19 cellular contexts compared by ENCODE assay signal in genomic region chr12:113664224-113664681, GRCh38.
"Had no signal": no experiment of that assay in that cellular context is flagged by ENCODE, and none has a peak within 500 bp of the region (broad histone marks: within the 10 kb centered on the region; RNA-seq: fewer than 3 reads in every experiment).

No MANE protein-coding gene starts in this region.

- H3K4me3 Mint-ChIP-seq: activated CD4-positive, alpha-beta T cell treated with anti-CD3 and anti-CD28 coated beads, Interleukin-2, amount 10 ng/mL, durations not matched to agents 24 days and 14 days; activated CD8-positive, alpha-beta T cell treated with anti-CD3 and anti-CD28 coated beads, Interleukin-2, amount 10 ng/mL, durations not matched to agents 7 days and 5 days; activated naive CD8-positive, alpha-beta T cell treated with anti-CD3 and anti-CD28 coated beads for 36 hours; activated T-cell treated with anti-CD3 and anti-CD28 coated beads, Interleukin-2, amount 50 U/mL, for 72 hours; immature natural killer cell; nephron; stimulated activated memory B cell treated with anti-CD40 and anti-IgM and Interleukin-4, amounts not matched to agents 10 μg/mL and 1 μg/mL and 100 μg/mL, for 72 hours had no signal

- H3K36me3 Mint-ChIP-seq: activated naive CD8-positive, alpha-beta T cell treated with anti-CD3 and anti-CD28 coated beads for 36 hours; immature natural killer cell; stimulated activated memory B cell treated with anti-CD40 and anti-IgM and Interleukin-4, amounts not matched to agents 10 μg/mL and 1 μg/mL and 100 μg/mL, for 72 hours had no signal

- H3K4me3 ChIP-seq: body of pancreas, colonic mucosa, esophagus squamous epithelium, ovary, thyroid gland had no signal

- H3K4me1 Mint-ChIP-seq: activated CD4-positive, alpha-beta T cell treated with anti-CD3 and anti-CD28 coated beads, Interleukin-2, amount 10 ng/mL, durations not matched to agents 24 days and 14 days; activated naive CD8-positive, alpha-beta T cell treated with anti-CD3 and anti-CD28 coated beads for 36 hours; immature natural killer cell; nephron; stimulated activated memory B cell treated with anti-CD40 and anti-IgM and Interleukin-4, amounts not matched to agents 10 μg/mL and 1 μg/mL and 100 μg/mL, for 72 hours had no signal

- FAIRE-seq: endothelial cell of umbilical vein had no signal

- ATAC-seq: activated CD8-positive, alpha-beta T cell treated with anti-CD3 and anti-CD28 coated beads, Interleukin-2, amount 10 ng/mL, durations not matched to agents 7 days and 5 days; activated T-cell treated with anti-CD3 and anti-CD28 coated beads, Interleukin-2, amount 50 U/mL, for 72 hours; body of pancreas; stimulated activated memory B cell treated with anti-CD40 and anti-IgM and Interleukin-4, amounts not matched to agents 10 μg/mL and 1 μg/mL and 100 μg/mL, for 72 hours had no signal

- H3K27me3 ChIP-seq: body of pancreas, colonic mucosa, ovary, thyroid gland had no signal

- H3K27ac ChIP-seq: body of pancreas, colonic mucosa, esophagus squamous epithelium, ovary, thyroid gland had no signal

- H3K9me3 Mint-ChIP-seq: activated CD4-positive, alpha-beta T cell treated with anti-CD3 and anti-CD28 coated beads, Interleukin-2, amount 10 ng/mL, durations not matched to agents 24 days and 14 days; activated naive CD8-positive, alpha-beta T cell treated with anti-CD3 and anti-CD28 coated beads for 36 hours; activated T-cell treated with anti-CD3 and anti-CD28 coated beads, Interleukin-2, amount 50 U/mL, for 72 hours; immature natural killer cell; nephron; stimulated activated memory B cell treated with anti-CD40 and anti-IgM and Interleukin-4, amounts not matched to agents 10 μg/mL and 1 μg/mL and 100 μg/mL, for 72 hours had no signal

- H3K36me3 ChIP-seq: colonic mucosa, esophagus squamous epithelium, ovary, thyroid gland had no signal

- H3K9me3 ChIP-seq: body of pancreas, colonic mucosa, esophagus squamous epithelium, ovary, thyroid gland had no signal

- H3K27ac Mint-ChIP-seq: activated CD4-positive, alpha-beta T cell treated with anti-CD3 and anti-CD28 coated beads, Interleukin-2, amount 10 ng/mL, durations not matched to agents 24 days and 14 days; activated CD8-positive, alpha-beta T cell treated with anti-CD3 and anti-CD28 coated beads, Interleukin-2, amount 10 ng/mL, durations not matched to agents 7 days and 5 days; activated naive CD8-positive, alpha-beta T cell treated with anti-CD3 and anti-CD28 coated beads for 36 hours; activated T-cell treated with anti-CD3 and anti-CD28 coated beads, Interleukin-2, amount 50 U/mL, for 72 hours; immature natural killer cell; nephron; stimulated activated memory B cell treated with anti-CD40 and anti-IgM and Interleukin-4, amounts not matched to agents 10 μg/mL and 1 μg/mL and 100 μg/mL, for 72 hours had no signal

- DNase-seq: activated CD4-positive, alpha-beta T cell treated with anti-CD3 and anti-CD28 coated beads, Interleukin-2, amount 10 ng/mL, durations not matched to agents 24 days and 14 days; activated CD8-positive, alpha-beta memory T cell treated with anti-CD3 and anti-CD28 coated beads, Interleukin-2, amount 50 U/mL, for 4 hours; activated CD8-positive, alpha-beta T cell treated with anti-CD3 and anti-CD28 coated beads, Interleukin-2, amount 10 ng/mL, durations not matched to agents 7 days and 5 days; activated gamma-delta T cell; activated naive CD8-positive, alpha-beta T cell treated with anti-CD3 and anti-CD28 coated beads for 36 hours; activated T-cell treated with anti-CD3 and anti-CD28 coated beads, Interleukin-2, amount 50 U/mL, for 72 hours; amygdala; body of pancreas; central memory CD4-positive, alpha-beta T cell; colonic mucosa; effector CD4-positive, alpha-beta T cell; esophagus squamous epithelium; immature natural killer cell; ovary; stimulated activated CD4-positive, alpha-beta T cell treated with anti-CD3 and anti-CD28 coated beads, Interleukin-12 subunit alpha, Interleukin-12 subunit beta, amount 100 ng/mL, for 4 hours; thyroid gland had no signal
